In genomic region chr12:91417649-91418048, GRCh38 we compare ENCODE assay signal across 25 cellular contexts.
"Had no signal": no experiment of that assay in that cellular context is flagged by ENCODE, and none has a peak within 500 bp of the region (broad histone marks: within the 10 kb centered on the region; RNA-seq: fewer than 3 reads in every experiment).

No MANE protein-coding gene starts in this region.

- H3K27ac ChIP-seq: adrenal gland, body of pancreas, cardiac muscle cell, colonic mucosa had no signal

- H3K27me3 ChIP-seq: adrenal gland, body of pancreas, cardiac muscle cell, colonic mucosa had no signal

- H3K9me3 ChIP-seq: adrenal gland, body of pancreas, colonic mucosa had no signal

- ATAC-seq: activated CD4-positive, alpha-beta T cell treated with anti-CD3 and anti-CD28 coated beads for 36 hours; activated CD8-positive, alpha-beta memory T cell treated with anti-CD3 and anti-CD28 coated beads, Interleukin-2, amount 10 ng/mL, durations not matched to agents 7 days and 5 days; activated CD8-positive, alpha-beta T cell treated with anti-CD3 and anti-CD28 coated beads, Interleukin-2, amount 10 ng/mL, durations not matched to agents 7 days and 5 days; activated naive CD8-positive, alpha-beta T cell treated with anti-CD3 and anti-CD28 coated beads, Interleukin-2, amount 50 U/mL, for 24 hours; body of pancreas; esophagus mucosa had no signal

- H3K4me3 ChIP-seq: adrenal gland, body of pancreas, cardiac muscle cell, colonic mucosa had no signal

- H3K4me1 ChIP-seq: adrenal gland, body of pancreas, colonic mucosa had no signal

- H3K36me3 ChIP-seq: adrenal gland, cardiac muscle cell, colonic mucosa had no signal

- DNase-seq: activated CD4-positive, alpha-beta memory T cell treated with anti-CD3 and anti-CD28 coated beads for 36 hours; activated CD4-positive, alpha-beta T cell treated with anti-CD3 and anti-CD28 coated beads for 36 hours; activated CD4-positive, alpha-beta T cell treated with anti-CD3 and anti-CD28 coated beads, Interleukin-2, amount 10 ng/mL, durations not matched to agents 24 days and 14 days; activated CD4-positive, CD25-positive, alpha-beta regulatory T cell; activated CD4-positive, CD25-positive, alpha-beta regulatory T cell treated with anti-CD3 and anti-CD28 coated beads, Interleukin-2, amount 50 U/mL, for 72 hours; activated CD8-positive, alpha-beta memory T cell treated with anti-CD3 and anti-CD28 coated beads, Interleukin-2, amount 10 ng/mL, durations not matched to agents 7 days and 5 days; activated CD8-positive, alpha-beta memory T cell treated with anti-CD3 and anti-CD28 coated beads, Interleukin-2, amount 50 U/mL, for 4 hours; activated CD8-positive, alpha-beta T cell treated with anti-CD3 and anti-CD28 coated beads, Interleukin-2, amount 10 ng/mL, durations not matched to agents 7 days and 5 days; activated effector memory CD4-positive, alpha-beta T cell treated with anti-CD3 and anti-CD28 coated beads, Interleukin-2, amount 50 U/mL, for 16 hours; activated naive CD4-positive, alpha-beta T cell treated with anti-CD3 and anti-CD28 coated beads for 36 hours; activated naive CD8-positive, alpha-beta T cell treated with anti-CD3 and anti-CD28 coated beads for 36 hours; activated naive CD8-positive, alpha-beta T cell treated with anti-CD3 and anti-CD28 coated beads, Interleukin-2, amount 50 U/mL, for 24 hours; activated T-cell treated with anti-CD3 and anti-CD28 coated beads, Interleukin-2, amount 50 U/mL, for 1 hour; activated T-cell treated with anti-CD3 and anti-CD28 coated beads, Interleukin-2, amount 50 U/mL, for 48 hours; adrenal gland; amygdala; aorta; body of pancreas; central memory CD4-positive, alpha-beta T cell; cerebellar nuclear complex; colonic mucosa; effector CD8-positive, alpha-beta T cell; T-helper 2 cell had no signal
